12 cellular contexts compared by ENCODE assay signal in genomic region chr3:165194477-165195135, GRCh38. TPM values are rescaled to one million over a fixed set of nuclear protein-coding genes. Genes with fewer than 3 reads are reported as not detected.
DNase-seq lines count a peak whose midpoint lies in the region; ATAC-seq and TF ChIP-seq lines count a peak whose summit lies in the region.
"Had no signal": no experiment of that assay in that cellular context is flagged by ENCODE, and none has a peak within 500 bp of the region (broad histone marks: within the 10 kb centered on the region; RNA-seq: fewer than 3 reads in every experiment).

No MANE protein-coding gene starts in this region.

- H3K36me3 ChIP-seq in left ventricle myocardium inferior (no peaks in the 10 kb centered on the region), thyroid gland (no peaks in the 10 kb centered on the region), prostate gland (no peaks in the 10 kb centered on the region)

- peaks cover 96% of the 10 kb centered on the region for H3K27me3 ChIP-seq in left ventricle myocardium inferior (ENCODE audit: low read depth)
- H3K27me3 ChIP-seq in thyroid gland = no peaks in the 10 kb centered on the region
- H3K27me3 ChIP-seq in prostate gland (replicated peaks; ENCODE audit: insufficient read depth) = peaks cover 31% of the 10 kb centered on the region

- H3K9me3 Mint-ChIP-seq in mesothelial cell of epicardium = no peaks in the 10 kb centered on the region
- H3K9me3 Mint-ChIP-seq in type B pancreatic cell = no peaks in the 10 kb centered on the region

- WGBS in thyroid gland, 2 donors = 7 to 11% methylated on average over 14 to 16 of the region's 16 CpGs
- WGBS in prostate gland = 12% methylated on average over 16 of the region's 16 CpGs

- H3K36me3 Mint-ChIP-seq in mesothelial cell of epicardium (no peaks in the 10 kb centered on the region), type B pancreatic cell (no peaks in the 10 kb centered on the region)

- TF ChIP-seq CTCF in left ventricle myocardium inferior (IDR thresholded peaks at IDR 0.05; ENCODE audit: borderline replicate concordance) = no peak
- no peak for TF ChIP-seq CTCF in coronary artery (IDR thresholded peaks at IDR 0.05)
- no peak for TF ChIP-seq CTCF in mesothelial cell of epicardium (IDR thresholded peaks at IDR 0.05; ENCODE audit: unreplicated experiment)
- TF ChIP-seq CTCF in type B pancreatic cell (conservative IDR thresholded peaks at IDR 0.05) = no peak
- TF ChIP-seq CTCF in thyroid gland (IDR thresholded peaks at IDR 0.05) = no peak
- TF ChIP-seq CTCF in prostate gland (IDR thresholded peaks at IDR 0.05) = no peak

- DNase-seq in left ventricle myocardium inferior = no peak
- DNase-seq in Right ventricle myocardium superior = no peak
- DNase-seq in coronary artery (ENCODE audit: low spot score) = no peak
- DNase-seq in mesothelial cell of epicardium (ENCODE audit: low spot score in 2 of 2, unreplicated experiment in 2 of 2) = no peak
- DNase-seq in type B pancreatic cell (ENCODE audit: extremely low spot score, unreplicated experiment) = no peak
- DNase-seq in thyroid gland = no peak
- no peak for DNase-seq in GM19238 (ENCODE audit: insufficient read length, low spot score)
- no peak for DNase-seq in prostate gland (ENCODE audit: low spot score)
- DNase-seq: DMS79 treated with DMSO at 0.1 percent for 48 hours; effector memory CD8-positive, alpha-beta T cell had no signal

- H3K4me1 ChIP-seq in left ventricle myocardium inferior (peaks cover 40% of the 10 kb centered on the region), thyroid gland (peaks cover 0 to 40% of the 10 kb centered on the region in 2 donors), prostate gland (replicated peaks) (peaks cover 3% of the 10 kb centered on the region)

- no peak for TF ChIP-seq POLR2A in thyroid gland (IDR thresholded peaks at IDR 0.05)
- TF ChIP-seq POLR2A in prostate gland (IDR thresholded peaks at IDR 0.05) = no peak

- H3K27ac ChIP-seq in left ventricle myocardium inferior (replicated peaks) (no peak overlapping the region), coronary artery (no peak overlapping the region), thyroid gland (no peak overlapping the region), prostate gland (no peak overlapping the region)

- peak overlapping the region; percentile 73 for H3K4me3 Mint-ChIP-seq in mesothelial cell of epicardium
- peak overlapping the region; percentile 85 for H3K4me3 Mint-ChIP-seq in type B pancreatic cell
- H3K4me3 Mint-ChIP-seq: effector memory CD8-positive, alpha-beta T cell had no signal

- H3K9me3 ChIP-seq in left ventricle myocardium inferior (replicated peaks) = no peaks in the 10 kb centered on the region
- H3K9me3 ChIP-seq in thyroid gland = no peaks in the 10 kb centered on the region
- no peaks in the 10 kb centered on the region for H3K9me3 ChIP-seq in prostate gland

- intact Hi-C loops in left ventricle myocardium inferior (cut with micrococcal nuclease) (no loop called here), Right ventricle myocardium superior (cut with DNase I) (no loop called here), thyroid gland (cut with DNase I) (no loop called here), prostate gland (cut with DNase I) (no loop called here)

- H3K4me1 Mint-ChIP-seq in mesothelial cell of epicardium = peaks cover 44% of the 10 kb centered on the region
- peaks cover 17% of the 10 kb centered on the region for H3K4me1 Mint-ChIP-seq in type B pancreatic cell (ENCODE audit: unreplicated experiment)

- no peak overlapping the region for H3K27ac Mint-ChIP-seq in mesothelial cell of epicardium
- H3K27ac Mint-ChIP-seq in type B pancreatic cell = no peak overlapping the region
- H3K27ac Mint-ChIP-seq: effector memory CD8-positive, alpha-beta T cell had no signal

- no peak for ATAC-seq in Right ventricle myocardium superior (ENCODE audit: poor library complexity)
- ATAC-seq: effector memory CD8-positive, alpha-beta T cell had no signal

- H3K4me3 ChIP-seq in left ventricle myocardium inferior (peak overlapping the region; percentile 64), coronary artery (peak overlapping the region; percentile 53), thyroid gland (replicated peaks in 1 of 3) (no peak overlapping the region), prostate gland (no peak overlapping the region)

- H3K27me3 Mint-ChIP-seq in mesothelial cell of epicardium (ENCODE audit: low read depth) = peaks cover 88% of the 10 kb centered on the region
- peaks cover 89% of the 10 kb centered on the region for H3K27me3 Mint-ChIP-seq in type B pancreatic cell

RNA-seq across cellular contexts. Expression of gene SLITRK3, which starts 1.6 kb away (rescaled TPM):
- total RNA-seq in left ventricle myocardium inferior = not detected
- total RNA-seq in Right ventricle myocardium superior = not detected
- 0.71 to 0.87 TPM (median 0.81 TPM) in 3 replicates for total RNA-seq in mesothelial cell of epicardium
- 0.12 and 8.4 TPM in 2 replicates for total RNA-seq in type B pancreatic cell (ENCODE audit: low replicate concordance)
- 1 to 10 TPM in 1 of 4 donors, under 1 TPM in 2, not detected in 1; 0.13 to 1.9 (median 0.67) TPM for total RNA-seq in thyroid gland
- total RNA-seq in prostate gland = under 1 TPM; 0.11 to 0.50 TPM
- total RNA-seq: LHCN-M2, mononuclear cell had no signal

Comparison
In these comparisons a context has a peak if more than half of its experiments do, and no peak if none do; other contexts are left out.
1. H3K4me3 ChIP-seq: peak in left ventricle myocardium inferior (single experiment) and coronary artery (single experiment); none in thyroid gland (0 of 3) and prostate gland (0 of 2).